Comparison of ENCODE assay signal across 16 cellular contexts in the genomic region with DNA sequence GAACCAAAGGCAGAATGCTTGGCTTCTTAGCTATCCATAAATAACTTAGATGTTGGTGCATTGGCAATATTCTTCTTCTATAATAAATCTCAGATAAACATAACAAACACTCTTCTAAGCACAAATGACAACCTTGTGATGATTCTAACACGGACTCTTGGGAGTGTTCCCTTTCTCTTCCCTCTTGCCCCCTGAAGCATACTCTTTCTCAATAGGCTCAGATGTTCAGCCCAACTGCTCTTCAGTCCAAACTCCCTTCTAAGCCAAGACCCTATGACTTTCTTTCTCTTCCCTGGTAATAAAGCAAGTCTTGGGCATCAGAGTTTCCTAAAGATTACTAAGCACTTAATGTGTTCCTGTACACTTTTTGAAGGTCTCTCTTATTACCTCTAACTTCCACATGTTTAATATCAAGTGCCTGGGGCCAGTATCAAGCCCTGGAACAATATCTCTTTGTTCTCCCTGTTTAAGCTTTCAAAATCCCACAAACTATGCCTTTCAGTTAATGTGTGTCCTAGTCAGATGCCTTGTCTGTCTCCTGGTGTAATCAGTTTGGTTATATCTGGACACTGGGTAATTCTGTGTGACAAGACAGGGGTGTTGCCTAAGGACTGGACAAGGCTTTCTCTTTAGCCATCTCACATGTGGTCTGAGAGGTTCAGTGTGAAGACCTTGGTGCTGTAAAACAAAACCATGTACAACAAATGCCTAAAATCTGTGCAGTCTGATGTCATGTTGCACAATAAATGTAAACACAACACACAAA.
A peak's percentile ranks its signal among the peaks of the same experiment; 100 is the strongest.
DNase-seq lines count a peak whose midpoint lies in the region; ATAC-seq and TF ChIP-seq lines count a peak whose summit lies in the region.
"Had no signal": no experiment of that assay in that cellular context is flagged by ENCODE, and none has a peak within 500 bp of the region (broad histone marks: within the 10 kb centered on the region; RNA-seq: fewer than 3 reads in every experiment).

No MANE protein-coding gene starts in this region.

- BruUV-seq in PC-9 (replicated peaks; lab: Mats Ljungman, UMichigan), result no TSS peak

- H3K27ac ChIP-seq in PC-9, result no peak overlapping the region
- H3K27ac ChIP-seq: brain microvascular endothelial cell, esophagus muscularis mucosa, hepatocyte had no signal

- CTCF ChIA-PET in PC-9 (lab: Charles Lee), result no interaction called here

- H3K9me3 ChIP-seq in PC-9 (ENCODE audit: insufficient read depth, low read depth), result no peaks in the 10 kb centered on the region
- H3K9me3 ChIP-seq: esophagus muscularis mucosa, pancreas had no signal

- intact Hi-C loops in PC-9 (cut with micrococcal nuclease; ENCODE audit: unreplicated experiment), result no loop called here

- H4K20me1 ChIP-seq in PC-9 (ENCODE audit: insufficient read depth), result no peaks in the 10 kb centered on the region

- ATAC-seq in GM21423 (IDR thresholded peaks at IDR 0.05; ENCODE audit: unreplicated experiment), result no peak

- H3K4me1 ChIP-seq in PC-9 (replicated peaks; ENCODE audit: insufficient read depth), result no peaks in the 10 kb centered on the region
- H3K4me1 ChIP-seq: esophagus muscularis mucosa, pancreas had no signal

- H3K4me3 ChIP-seq in PC-9, result no peak overlapping the region
- H3K4me3 ChIP-seq: esophagus muscularis mucosa, hepatocyte, pancreas had no signal

- TF ChIP-seq CTCF in PC-9 (conservative IDR thresholded peaks at IDR 0.05), result no peak

- DNase-seq in COLO829 (ENCODE audit: low spot score), result peak; percentile 92
- DNase-seq in NCI-H1048 (lab: John Stamatoyannopoulos, UW), result peak; percentile 91
- DNase-seq in epidermal melanocyte (ENCODE audit: insufficient read length, low spot score), result peak; percentile 36
- DNase-seq in pons (ENCODE audit: low spot score), result peak; percentile 72
- no peak for DNase-seq in PC-9
- no peak for DNase-seq in NCI-H82 treated with DMSO at 0.1 percent for 48 hours (lab: John Stamatoyannopoulos, UW; ENCODE audit: unreplicated experiment)
- no peak for DNase-seq in activated naive CD4-positive, alpha-beta T cell treated with anti-CD3 and anti-CD28 coated beads, Interleukin-2, amount 50 U/mL, for 16 hours
- DNase-seq: activated CD4-positive, alpha-beta T cell treated with anti-CD3 and anti-CD28 coated beads for 4 hours; activated CD8-positive, alpha-beta memory T cell treated with anti-CD3 and anti-CD28 coated beads, Interleukin-2, amount 50 U/mL, for 48 hours; brain microvascular endothelial cell; NCI-H1436 treated with DMSO at 0.1 percent for 48 hours; NCI-H226; pancreas had no signal

- no peaks in the 10 kb centered on the region for H3K27me3 ChIP-seq in PC-9 (ENCODE audit: insufficient read depth, low read depth)
- H3K27me3 ChIP-seq: brain microvascular endothelial cell, esophagus muscularis mucosa, hepatocyte, pancreas had no signal

- H2AFZ ChIP-seq in PC-9, result no peak overlapping the region
- H2AFZ ChIP-seq: hepatocyte had no signal

- H3K79me2 ChIP-seq in PC-9 (ENCODE audit: low read depth), result no peaks in the 10 kb centered on the region
- H3K79me2 ChIP-seq: hepatocyte had no signal

- no peaks in the 10 kb centered on the region for H3K36me3 ChIP-seq in PC-9 (ENCODE audit: low read depth)
- H3K36me3 ChIP-seq: brain microvascular endothelial cell, esophagus muscularis mucosa, pancreas had no signal

- POLR2A ChIA-PET in PC-9 (lab: Charles Lee; ENCODE audit: unreplicated experiment), result no interaction called here

- no peaks in the 10 kb centered on the region for H3F3A ChIP-seq in PC-9 (ENCODE audit: insufficient read depth, low read depth)

- H3K4me2 ChIP-seq in PC-9, result no peak overlapping the region
- H3K4me2 ChIP-seq: hepatocyte had no signal

- H3K9me2 ChIP-seq in PC-9 (ENCODE audit: insufficient read depth), result no peaks in the 10 kb centered on the region

Comparison
In these comparisons a context has a peak if more than half of its experiments do, and no peak if none do; other contexts are left out.
1. DNase-seq: peak in COLO829 (single experiment), NCI-H1048 (single experiment), epidermal melanocyte (single experiment) and pons (single experiment); none in PC-9 (0 of 2), NCI-H82 treated with DMSO at 0.1 percent for 48 hours (single experiment) and activated naive CD4-positive, alpha-beta T cell treated with anti-CD3 and anti-CD28 coated beads, Interleukin-2, amount 50 U/mL, for 16 hours (single experiment).